ENCODE assay signal across 1 cellular context in the genomic region with DNA sequence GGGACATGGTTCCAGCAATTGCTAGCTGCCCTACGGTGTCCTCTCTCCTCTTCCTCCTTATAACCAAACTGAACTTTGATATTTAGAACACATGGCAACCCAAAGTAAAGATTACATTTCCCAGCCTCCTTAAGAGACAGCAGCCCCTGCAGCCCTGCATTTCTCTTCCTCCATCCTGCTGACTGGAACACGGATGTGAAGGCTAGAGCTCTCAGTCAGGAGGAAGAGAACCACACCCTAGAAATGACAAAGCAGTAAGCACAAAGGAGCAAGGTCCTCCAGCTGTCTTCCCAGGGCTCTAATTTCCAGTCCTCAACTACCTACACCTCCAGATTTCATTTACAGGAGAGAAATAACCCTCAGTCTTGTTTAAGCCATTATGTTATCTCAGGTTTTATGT.
TF ChIP-seq lines count a peak whose summit lies in the region.

No MANE protein-coding gene starts in this region.

TF ChIP-seq in liver, 16 proteins besides CTCF, POLR2A, EP300 and RAD21 (continued from another document):
- TF ChIP-seq, protein P1, sequence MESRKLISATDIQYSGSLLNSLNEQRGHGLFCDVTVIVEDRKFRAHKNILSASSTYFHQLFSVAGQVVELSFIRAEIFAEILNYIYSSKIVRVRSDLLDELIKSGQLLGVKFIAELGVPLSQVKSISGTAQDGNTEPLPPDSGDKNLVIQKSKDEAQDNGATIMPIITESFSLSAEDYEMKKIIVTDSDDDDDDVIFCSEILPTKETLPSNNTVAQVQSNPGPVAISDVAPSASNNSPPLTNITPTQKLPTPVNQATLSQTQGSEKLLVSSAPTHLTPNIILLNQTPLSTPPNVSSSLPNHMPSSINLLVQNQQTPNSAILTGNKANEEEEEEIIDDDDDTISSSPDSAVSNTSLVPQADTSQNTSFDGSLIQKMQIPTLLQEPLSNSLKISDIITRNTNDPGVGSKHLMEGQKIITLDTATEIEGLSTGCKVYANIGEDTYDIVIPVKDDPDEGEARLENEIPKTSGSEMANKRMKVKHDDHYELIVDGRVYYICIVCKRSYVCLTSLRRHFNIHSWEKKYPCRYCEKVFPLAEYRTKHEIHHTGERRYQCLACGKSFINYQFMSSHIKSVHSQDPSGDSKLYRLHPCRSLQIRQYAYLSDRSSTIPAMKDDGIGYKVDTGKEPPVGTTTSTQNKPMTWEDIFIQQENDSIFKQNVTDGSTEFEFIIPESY (IDR thresholded peaks at IDR 0.05), result no peak
- no peak for TF ChIP-seq HNF4A (conservative IDR thresholded peaks at IDR 0.05)
- TF ChIP-seq RXRA (IDR thresholded peaks at IDR 0.05), result no peak
- TF ChIP-seq, protein P2, sequence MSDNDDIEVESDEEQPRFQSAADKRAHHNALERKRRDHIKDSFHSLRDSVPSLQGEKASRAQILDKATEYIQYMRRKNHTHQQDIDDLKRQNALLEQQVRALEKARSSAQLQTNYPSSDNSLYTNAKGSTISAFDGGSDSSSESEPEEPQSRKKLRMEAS (IDR thresholded peaks at IDR 0.05), result no peak
- no peak for TF ChIP-seq SP1 (IDR thresholded peaks at IDR 0.05)
- TF ChIP-seq YY1 (IDR thresholded peaks at IDR 0.05), result no peak
- no peak for TF ChIP-seq FOXA2 (IDR thresholded peaks at IDR 0.05)
- TF ChIP-seq NR2F2 (IDR thresholded peaks at IDR 0.05), result no peak
- no peak for TF ChIP-seq GABPA (IDR thresholded peaks at IDR 0.05 in 1 of 2, conservative IDR thresholded peaks at IDR 0.05 in 1 of 2)
- TF ChIP-seq, protein P3, sequence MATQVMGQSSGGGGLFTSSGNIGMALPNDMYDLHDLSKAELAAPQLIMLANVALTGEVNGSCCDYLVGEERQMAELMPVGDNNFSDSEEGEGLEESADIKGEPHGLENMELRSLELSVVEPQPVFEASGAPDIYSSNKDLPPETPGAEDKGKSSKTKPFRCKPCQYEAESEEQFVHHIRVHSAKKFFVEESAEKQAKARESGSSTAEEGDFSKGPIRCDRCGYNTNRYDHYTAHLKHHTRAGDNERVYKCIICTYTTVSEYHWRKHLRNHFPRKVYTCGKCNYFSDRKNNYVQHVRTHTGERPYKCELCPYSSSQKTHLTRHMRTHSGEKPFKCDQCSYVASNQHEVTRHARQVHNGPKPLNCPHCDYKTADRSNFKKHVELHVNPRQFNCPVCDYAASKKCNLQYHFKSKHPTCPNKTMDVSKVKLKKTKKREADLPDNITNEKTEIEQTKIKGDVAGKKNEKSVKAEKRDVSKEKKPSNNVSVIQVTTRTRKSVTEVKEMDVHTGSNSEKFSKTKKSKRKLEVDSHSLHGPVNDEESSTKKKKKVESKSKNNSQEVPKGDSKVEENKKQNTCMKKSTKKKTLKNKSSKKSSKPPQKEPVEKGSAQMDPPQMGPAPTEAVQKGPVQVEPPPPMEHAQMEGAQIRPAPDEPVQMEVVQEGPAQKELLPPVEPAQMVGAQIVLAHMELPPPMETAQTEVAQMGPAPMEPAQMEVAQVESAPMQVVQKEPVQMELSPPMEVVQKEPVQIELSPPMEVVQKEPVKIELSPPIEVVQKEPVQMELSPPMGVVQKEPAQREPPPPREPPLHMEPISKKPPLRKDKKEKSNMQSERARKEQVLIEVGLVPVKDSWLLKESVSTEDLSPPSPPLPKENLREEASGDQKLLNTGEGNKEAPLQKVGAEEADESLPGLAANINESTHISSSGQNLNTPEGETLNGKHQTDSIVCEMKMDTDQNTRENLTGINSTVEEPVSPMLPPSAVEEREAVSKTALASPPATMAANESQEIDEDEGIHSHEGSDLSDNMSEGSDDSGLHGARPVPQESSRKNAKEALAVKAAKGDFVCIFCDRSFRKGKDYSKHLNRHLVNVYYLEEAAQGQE (IDR thresholded peaks at IDR 0.05), result no peak
- no peak for TF ChIP-seq EGR1 (IDR thresholded peaks at IDR 0.05; ENCODE audit: low read depth in 2 of 2)
- TF ChIP-seq TAF1 (conservative IDR thresholded peaks at IDR 0.05), result no peak
- TF ChIP-seq FOXA1 (IDR thresholded peaks at IDR 0.05), result no peak
- TF ChIP-seq, protein P4, sequence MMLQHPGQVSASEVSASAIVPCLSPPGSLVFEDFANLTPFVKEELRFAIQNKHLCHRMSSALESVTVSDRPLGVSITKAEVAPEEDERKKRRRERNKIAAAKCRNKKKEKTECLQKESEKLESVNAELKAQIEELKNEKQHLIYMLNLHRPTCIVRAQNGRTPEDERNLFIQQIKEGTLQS (IDR thresholded peaks at IDR 0.05), result no peak
